ENCODE assay signal across 1 cellular context in the genomic region with DNA sequence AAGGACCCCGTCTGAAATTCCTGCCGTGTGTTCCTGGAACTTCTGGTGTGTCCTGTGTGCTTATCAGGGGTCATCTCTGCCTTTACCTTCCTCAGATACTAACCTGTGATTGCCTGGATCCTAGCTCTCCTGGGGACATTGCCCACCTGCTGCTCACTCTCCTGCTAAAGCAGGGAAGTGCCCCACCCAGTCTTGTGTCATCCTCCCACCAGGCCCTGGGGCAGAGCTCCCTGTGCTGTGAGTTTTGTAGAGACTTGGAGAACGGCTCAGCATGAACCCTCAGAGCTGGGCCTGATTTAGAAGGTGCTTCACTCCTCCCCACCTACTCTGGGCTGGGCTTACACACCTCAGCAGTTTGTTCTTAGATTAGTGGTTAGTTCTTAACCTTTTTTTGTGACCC.
TF ChIP-seq lines count a peak whose summit lies in the region.

No MANE protein-coding gene starts in this region.

TF ChIP-seq in WTC11, 78 proteins besides CTCF, POLR2A, EP300 and RAD21:
- TF ChIP-seq GABPB1 (CRISPR knock-in tag; IDR thresholded peaks at IDR 0.05) (no peak), ZNF423 (CRISPR knock-in tag; IDR thresholded peaks at IDR 0.05) (0 out of 2 replicates have a peak, but pooled peaks have one; percentile 18)
